In genomic region chr1:206961668-206962067, GRCh38 we compare ENCODE assay signal across 24 cellular contexts. TPM values are rescaled to one million over a fixed set of nuclear protein-coding genes. Genes with fewer than 3 reads are reported as not detected.
"Had no signal": no experiment of that assay in that cellular context is flagged by ENCODE, and none has a peak within 500 bp of the region (broad histone marks: within the 10 kb centered on the region; RNA-seq: fewer than 3 reads in every experiment).

No MANE protein-coding gene starts in this region.

- H3K9me3 Mint-ChIP-seq: activated T-helper 17 cell treated with anti-CD3 and anti-CD28 coated beads, Interleukin-2, amount 50 U/mL, for 72 hours; stimulated activated memory B cell treated with anti-CD40 and anti-IgM and Interleukin-4, amounts not matched to agents 10 μg/mL and 1 μg/mL and 100 μg/mL, for 72 hours; WTC11 had no signal

- H3K27ac Mint-ChIP-seq: activated CD4-positive, alpha-beta T cell treated with anti-CD3 and anti-CD28 coated beads for 36 hours; stimulated activated memory B cell treated with anti-CD40 and anti-IgM and Interleukin-4, amounts not matched to agents 10 μg/mL and 1 μg/mL and 100 μg/mL, for 72 hours; WTC11 had no signal

- H3K9me3 ChIP-seq: spleen had no signal

- DNase-seq: activated CD4-positive, alpha-beta T cell treated with anti-CD3 and anti-CD28 coated beads for 36 hours; activated CD4-positive, alpha-beta T cell treated with anti-CD3 and anti-CD28 coated beads, Interleukin-2, amount 50 U/mL, for 48 hours; activated naive CD4-positive, alpha-beta T cell; aorta; brain microvascular endothelial cell; effector CD8-positive, alpha-beta T cell; foreskin fibroblast; hippocampal formation; islet precursor cell; midbrain; retina; spleen; stimulated activated CD4-positive, alpha-beta T cell treated with anti-CD3 and anti-CD28 coated beads, Interleukin-4, amount 100 ng/mL, for 4 hours; SW 1271 had no signal

- H3K27me3 Mint-ChIP-seq: activated CD4-positive, alpha-beta T cell treated with anti-CD3 and anti-CD28 coated beads for 36 hours; activated T-helper 17 cell treated with anti-CD3 and anti-CD28 coated beads, Interleukin-2, amount 50 U/mL, for 72 hours; stimulated activated memory B cell treated with anti-CD40 and anti-IgM and Interleukin-4, amounts not matched to agents 10 μg/mL and 1 μg/mL and 100 μg/mL, for 72 hours had no signal

- H3K36me3 Mint-ChIP-seq: activated CD8-positive, alpha-beta memory T cell treated with anti-CD3 and anti-CD28 coated beads, Interleukin-2, amount 10 ng/mL, durations not matched to agents 7 days and 5 days; stimulated activated memory B cell treated with anti-CD40 and anti-IgM and Interleukin-4, amounts not matched to agents 10 μg/mL and 1 μg/mL and 100 μg/mL, for 72 hours; WTC11 had no signal

- H3K27ac ChIP-seq: brain microvascular endothelial cell, spleen had no signal

- H3K4me3 Mint-ChIP-seq: activated CD4-positive, alpha-beta T cell treated with anti-CD3 and anti-CD28 coated beads for 36 hours; activated CD8-positive, alpha-beta memory T cell treated with anti-CD3 and anti-CD28 coated beads, Interleukin-2, amount 10 ng/mL, durations not matched to agents 7 days and 5 days; activated T-helper 17 cell treated with anti-CD3 and anti-CD28 coated beads, Interleukin-2, amount 50 U/mL, for 72 hours; stimulated activated memory B cell treated with anti-CD40 and anti-IgM and Interleukin-4, amounts not matched to agents 10 μg/mL and 1 μg/mL and 100 μg/mL, for 72 hours; WTC11 had no signal

- H3K4me1 Mint-ChIP-seq: WTC11 had no signal

- H3K36me3 ChIP-seq: brain microvascular endothelial cell, spleen had no signal

- H3K4me3 ChIP-seq: lung, spleen had no signal

- H3K27me3 ChIP-seq: spleen had no signal

RNA-seq across cellular contexts. Expression of gene FCAMR, which starts 8.6 kb away (rescaled TPM):
- total RNA-seq: activated CD4-positive, alpha-beta T cell treated with anti-CD3 and anti-CD28 coated beads for 36 hours; activated CD8-positive, alpha-beta memory T cell treated with anti-CD3 and anti-CD28 coated beads, Interleukin-2, amount 10 ng/mL, durations not matched to agents 7 days and 5 days; activated T-helper 17 cell treated with anti-CD3 and anti-CD28 coated beads, Interleukin-2, amount 50 U/mL, for 72 hours; aorta; cerebellum; omental fat pad; posterior vena cava; ureter; WTC11 had no signal
- polyA plus RNA-seq: aorta, neural cell had no signal

RNA-seq across cellular contexts. Expression of gene PIGR, which starts 15.4 kb away (rescaled TPM):
- polyA plus RNA-seq: neural cell had no signal

RNA-seq across cellular contexts. Expression of gene FCMR, which starts 39.9 kb away (rescaled TPM):
- total RNA-seq: cerebellum had no signal
- polyA plus RNA-seq: neural cell had no signal
